Comparison of ENCODE assay signal across 1 cellular context in genomic region chr10:94225589-94225988, GRCh38.
TF ChIP-seq lines count a peak whose summit lies in the region.

No MANE protein-coding gene starts in this region.

TF ChIP-seq in HCT116, 20 proteins besides CTCF, POLR2A, EP300 and RAD21 (continued from another document):
- TF ChIP-seq EZH2 (IDR thresholded peaks at IDR 0.05), result no peak
- TF ChIP-seq SIN3A (IDR thresholded peaks at IDR 0.05; ENCODE audit: low read depth), result no peak
- no peak for TF ChIP-seq ZBTB33 (IDR thresholded peaks at IDR 0.05; ENCODE audit: extremely low read depth, insufficient replicate concordance, low read length)
- no peak for TF ChIP-seq YY1 (IDR thresholded peaks at IDR 0.05; ENCODE audit: extremely low read depth, insufficient replicate concordance, low read depth, low read length)
- no peak for TF ChIP-seq ATF3 (IDR thresholded peaks at IDR 0.05)
- no peak for TF ChIP-seq JUND (IDR thresholded peaks at IDR 0.05)
- TF ChIP-seq ELF1 (IDR thresholded peaks at IDR 0.05; ENCODE audit: borderline replicate concordance, low read depth), result no peak
